ENCODE assay signal across 1 cellular context in the genomic region with DNA sequence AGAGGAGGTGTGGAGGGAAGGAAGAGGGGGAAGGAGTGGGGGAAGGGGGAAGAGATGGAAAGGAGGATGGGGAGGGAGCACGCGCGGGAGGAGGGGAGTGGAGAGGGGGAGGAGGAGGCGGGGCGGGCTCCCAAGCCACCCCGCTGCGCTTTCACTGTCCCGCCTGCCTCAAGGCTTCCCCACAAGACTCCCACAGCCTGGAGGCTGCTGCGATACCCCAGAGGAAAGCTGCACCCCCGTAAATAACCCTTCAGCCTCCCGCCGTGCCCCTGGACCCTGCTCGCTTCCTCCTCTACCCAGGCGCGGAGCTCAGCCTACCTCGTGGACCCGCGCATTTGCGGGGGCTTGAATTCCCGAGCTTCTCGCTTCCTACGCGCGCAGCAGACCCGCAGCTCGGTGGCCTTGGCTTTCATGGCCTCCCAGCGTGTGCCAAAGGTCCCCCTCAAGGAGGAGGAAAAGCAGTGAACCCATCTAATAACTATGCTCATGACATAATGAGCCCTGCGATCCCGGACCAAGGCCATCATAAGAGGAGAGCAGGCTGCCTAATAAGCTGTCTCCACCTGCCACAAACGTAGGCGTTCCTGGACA.
TF ChIP-seq lines count a peak whose summit lies in the region.

A gene (minus strand): TSS at position 547 of the 591 bp plus-strand sequence. CDS start 23 bp downstream, at position 524.

TF ChIP-seq in WTC11, 78 proteins besides CTCF, POLR2A, EP300 and RAD21 (continued from another document):
- TF ChIP-seq, protein P1, sequence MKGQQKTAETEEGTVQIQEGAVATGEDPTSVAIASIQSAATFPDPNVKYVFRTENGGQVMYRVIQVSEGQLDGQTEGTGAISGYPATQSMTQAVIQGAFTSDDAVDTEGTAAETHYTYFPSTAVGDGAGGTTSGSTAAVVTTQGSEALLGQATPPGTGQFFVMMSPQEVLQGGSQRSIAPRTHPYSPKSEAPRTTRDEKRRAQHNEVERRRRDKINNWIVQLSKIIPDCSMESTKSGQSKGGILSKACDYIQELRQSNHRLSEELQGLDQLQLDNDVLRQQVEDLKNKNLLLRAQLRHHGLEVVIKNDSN (CRISPR knock-in tag; IDR thresholded peaks at IDR 0.05) = no peak
- TF ChIP-seq CREM (CRISPR knock-in tag; IDR thresholded peaks at IDR 0.05) = no peak
